8 cellular contexts compared by ENCODE assay signal in genomic region chr20:2742934-2743559, GRCh38. TPM values are rescaled to one million over a fixed set of nuclear protein-coding genes. Genes with fewer than 3 reads are reported as not detected.
A peak's percentile ranks its signal among the peaks of the same experiment; 100 is the strongest.
DNase-seq lines count a peak whose midpoint lies in the region; ATAC-seq and TF ChIP-seq lines count a peak whose summit lies in the region.

No MANE protein-coding gene starts in this region.

- peak; percentile 90 for TF ChIP-seq CTCF in CD4-positive, alpha-beta T cell (IDR thresholded peaks at IDR 0.05)
- peak; percentile 92 for TF ChIP-seq CTCF in activated CD8-positive, alpha-beta T cell treated with anti-CD3 and anti-CD28 coated beads for 36 hours (IDR thresholded peaks at IDR 0.05)
- TF ChIP-seq CTCF in endodermal cell (conservative IDR thresholded peaks at IDR 0.05) = peak; percentile 96
- peak; percentile 76 to 80 (median 78) for TF ChIP-seq CTCF in nephron (IDR thresholded peaks at IDR 0.05; ENCODE audit: unreplicated experiment in 3 of 3)
- peak in 5 of 7 experiments; percentile 59 to 93 (median 73) for TF ChIP-seq CTCF in stomach (IDR thresholded peaks at IDR 0.05)

- peak; percentile 54 for ATAC-seq in CD4-positive, alpha-beta T cell (ENCODE audit: poor library complexity)
- peak; percentile 77 for ATAC-seq in activated CD8-positive, alpha-beta T cell treated with anti-CD3 and anti-CD28 coated beads for 36 hours
- ATAC-seq in HG03025 (IDR thresholded peaks at IDR 0.05; ENCODE audit: low FRiP score, unreplicated experiment) = no peak

- H3K9me3 Mint-ChIP-seq in CD4-positive, alpha-beta T cell = no peaks in the 10 kb centered on the region
- H3K9me3 Mint-ChIP-seq in activated CD8-positive, alpha-beta T cell treated with anti-CD3 and anti-CD28 coated beads for 36 hours = no peaks in the 10 kb centered on the region
- H3K9me3 Mint-ChIP-seq in endodermal cell (no peaks in the 10 kb centered on the region), nephron (no peaks in the 10 kb centered on the region)

- H3K4me3 Mint-ChIP-seq in CD4-positive, alpha-beta T cell = peak overlapping the region; percentile 59
- H3K4me3 Mint-ChIP-seq in activated CD8-positive, alpha-beta T cell treated with anti-CD3 and anti-CD28 coated beads for 36 hours = no peak overlapping the region
- H3K4me3 Mint-ChIP-seq in endodermal cell (no peak overlapping the region), nephron (no peak overlapping the region)

- POLR2A ChIA-PET in CD4-positive, alpha-beta T cell (lab: Charles Lee) = interaction anchor here (0.9 to 5.3 kb wide), 4 partner anchors 13 to 91 kb away, joined by 3 to 178 read pairs (median 4); no protein-coding TSS in a partner anchor
- POLR2A ChIA-PET in HEK293T (lab: Yijun Ruan, JAX) = no interaction called here
- POLR2A ChIA-PET in activated CD8-positive, alpha-beta T cell treated with anti-CD3 and anti-CD28 coated beads for 36 hours (lab: Charles Lee) = interaction anchor here (1.0 to 1.6 kb wide), 2 partner anchors 54 to 88 kb away, joined by 4 to 6 read pairs; no protein-coding TSS in a partner anchor

- TF ChIP-seq EP300 in stomach (IDR thresholded peaks at IDR 0.05) = no peak

- H3K4me1 ChIP-seq in endodermal cell (ENCODE audit: control insufficient read depth, insufficient read depth, low read length) = no peaks in the 10 kb centered on the region
- H3K4me1 ChIP-seq in stomach = peaks cover 0 to 16% (median 3%) of the 10 kb centered on the region in 4 donors

- no peaks in the 10 kb centered on the region for H3K9me3 ChIP-seq in CD4-positive, alpha-beta T cell (ENCODE audit: control insufficient read depth, low read length)
- H3K9me3 ChIP-seq in endodermal cell (ENCODE audit: control insufficient read depth, low read length) (no peaks in the 10 kb centered on the region), stomach (no peaks in the 10 kb centered on the region)

- no peak for TF ChIP-seq POLR2A in stomach (IDR thresholded peaks at IDR 0.05)

- no peak overlapping the region for H3K9ac ChIP-seq in endodermal cell (ENCODE audit: extremely low read depth, low read length, poor library complexity, severe bottlenecking)

- H3K27me3 Mint-ChIP-seq in CD4-positive, alpha-beta T cell = no peaks in the 10 kb centered on the region
- H3K27me3 Mint-ChIP-seq in activated CD8-positive, alpha-beta T cell treated with anti-CD3 and anti-CD28 coated beads for 36 hours = no peaks in the 10 kb centered on the region
- H3K27me3 Mint-ChIP-seq in endodermal cell (ENCODE audit: insufficient read depth) (peaks cover 78% of the 10 kb centered on the region), nephron (ENCODE audit: low read depth) (peaks cover 66% of the 10 kb centered on the region)

- no peaks in the 10 kb centered on the region for H3K36me3 Mint-ChIP-seq in CD4-positive, alpha-beta T cell (ENCODE audit: low read depth)
- no peaks in the 10 kb centered on the region for H3K36me3 Mint-ChIP-seq in activated CD8-positive, alpha-beta T cell treated with anti-CD3 and anti-CD28 coated beads for 36 hours (ENCODE audit: low read depth)
- no peaks in the 10 kb centered on the region for H3K36me3 Mint-ChIP-seq in endodermal cell (ENCODE audit: low read depth)
- H3K36me3 Mint-ChIP-seq in nephron (ENCODE audit: low read depth) = no peaks in the 10 kb centered on the region

- H3K36me3 ChIP-seq in endodermal cell (ENCODE audit: control insufficient read depth, insufficient read depth, low read length) (no peaks in the 10 kb centered on the region), stomach (no peaks in the 10 kb centered on the region)

- CTCF ChIA-PET in CD4-positive, alpha-beta T cell (lab: Charles Lee) = interaction anchor here (0.8 to 4.1 kb wide), 9 partner anchors 9 to 55 kb away, joined by 3 to 31 read pairs (median 10); no protein-coding TSS in a partner anchor
- CTCF ChIA-PET in HEK293T (lab: Yijun Ruan, JAX) = interaction anchor here (0.6 to 1.6 kb wide), 4 partner anchors 10 to 53 kb away, joined by 3 to 5 read pairs (median 3); no protein-coding TSS in a partner anchor
- CTCF ChIA-PET in activated CD8-positive, alpha-beta T cell treated with anti-CD3 and anti-CD28 coated beads for 36 hours (lab: Charles Lee) = interaction anchor here (0.7 to 7.2 kb wide), 22 partner anchors 8 to 101 kb away, joined by 3 to 110 read pairs (median 6); partner anchors contain the start of gene EBF4

- no peaks in the 10 kb centered on the region for H3K27me3 ChIP-seq in CD4-positive, alpha-beta T cell (ENCODE audit: control insufficient read depth, insufficient read depth, low read length)
- H3K27me3 ChIP-seq in endodermal cell (ENCODE audit: control insufficient read depth, insufficient read depth, low read length, poor library complexity, severe bottlenecking) = peaks cover 72% of the 10 kb centered on the region
- no peaks in the 10 kb centered on the region for H3K27me3 ChIP-seq in stomach

- H3K27ac Mint-ChIP-seq in CD4-positive, alpha-beta T cell = peak overlapping the region; percentile 90
- H3K27ac Mint-ChIP-seq in activated CD8-positive, alpha-beta T cell treated with anti-CD3 and anti-CD28 coated beads for 36 hours = peak overlapping the region; percentile 80
- no peak overlapping the region for H3K27ac Mint-ChIP-seq in endodermal cell
- no peak overlapping the region for H3K27ac Mint-ChIP-seq in nephron

- H3K27ac ChIP-seq in CD4-positive, alpha-beta T cell (ENCODE audit: low read depth, low read length) = no peak overlapping the region
- H3K27ac ChIP-seq in endodermal cell (ENCODE audit: low read depth, low read length) (no peak overlapping the region), stomach (no peak overlapping the region)

- H3K4me1 Mint-ChIP-seq in CD4-positive, alpha-beta T cell (ENCODE audit: low read depth) = peaks cover 51% of the 10 kb centered on the region
- peaks cover 43% of the 10 kb centered on the region for H3K4me1 Mint-ChIP-seq in activated CD8-positive, alpha-beta T cell treated with anti-CD3 and anti-CD28 coated beads for 36 hours (ENCODE audit: low read depth)
- H3K4me1 Mint-ChIP-seq in endodermal cell = peaks cover 2% of the 10 kb centered on the region
- H3K4me1 Mint-ChIP-seq in nephron = no peaks in the 10 kb centered on the region

- DNase-seq in CD4-positive, alpha-beta T cell = peak; percentile 60 to 75 (median 68)
- DNase-seq in HEK293T (ENCODE audit: extremely low spot score) (peak; percentile 89), NCI-H748 treated with DMSO at 0.1 percent for 48 hours (lab: John Stamatoyannopoulos, UW) (peak; percentile 34), endodermal cell (peak; percentile 95), stomach (peak; percentile 63)
- DNase-seq in activated CD8-positive, alpha-beta T cell treated with anti-CD3 and anti-CD28 coated beads for 36 hours = peak; percentile 77

- no peak overlapping the region for H3K4me3 ChIP-seq in endodermal cell (ENCODE audit: low read length)
- H3K4me3 ChIP-seq in stomach = no peak overlapping the region

- intact Hi-C loops in CD4-positive, alpha-beta T cell (cut with DNase I, micrococcal nuclease) = loop anchor here (1.0 to 10.0 kb wide), 5 partner anchors 9 to 221 kb away; no protein-coding TSS in a partner anchor
- intact Hi-C loops in activated CD8-positive, alpha-beta T cell treated with anti-CD3 and anti-CD28 coated beads for 36 hours (cut with micrococcal nuclease) = loop anchor here (2.0 kb wide), 2 partner anchors 30 to 54 kb away; no protein-coding TSS in a partner anchor
- intact Hi-C loops in stomach (cut with DNase I; ENCODE audit: low total_unique reads) = no loop called here

- 15 to 23% methylated on average over 6 to 12 of the region's 12 CpGs for WGBS in endodermal cell (ENCODE audit: insufficient coverage in 1 of 2, insufficient read length in 1 of 2), 2 experiments
- WGBS in stomach, 5 donors = 7 to 15% (median 12%) methylated on average over 7 to 12 of the region's 12 CpGs

TF ChIP-seq in HEK293T, 16 proteins besides CTCF, POLR2A, EP300 and RAD21:
- TF ChIP-seq ARNT (IDR thresholded peaks at IDR 0.05) = no peak
- TF ChIP-seq NFRKB (IDR thresholded peaks at IDR 0.05) = no peak
- no peak for TF ChIP-seq FOXK2 (IDR thresholded peaks at IDR 0.05)
- no peak for TF ChIP-seq ELF4 (IDR thresholded peaks at IDR 0.05)
- TF ChIP-seq SUZ12 (IDR thresholded peaks at IDR 0.05) = no peak
- no peak for TF ChIP-seq TARDBP (IDR thresholded peaks at IDR 0.05)
- TF ChIP-seq ZNF384 (IDR thresholded peaks at IDR 0.05) = no peak
- no peak for TF ChIP-seq FOXM1 (IDR thresholded peaks at IDR 0.05; ENCODE audit: borderline replicate concordance)
- no peak for TF ChIP-seq CTBP1 (IDR thresholded peaks at IDR 0.05; ENCODE audit: borderline replicate concordance)
- no peak for TF ChIP-seq PKNOX1 (IDR thresholded peaks at IDR 0.05)
- no peak for TF ChIP-seq LEF1 (IDR thresholded peaks at IDR 0.05; ENCODE audit: borderline replicate concordance)

RNA-seq across cellular contexts. Expression of gene EBF4, which starts 50.5 kb away (rescaled TPM):
- 1 to 10 TPM; 4.2 to 5.1 TPM for total RNA-seq in CD4-positive, alpha-beta T cell
- 1 to 10 TPM; 1.1 to 1.2 TPM for total RNA-seq in activated CD8-positive, alpha-beta T cell treated with anti-CD3 and anti-CD28 coated beads for 36 hours
- 10 to 100 TPM in 1 of 2 donors, 1 to 10 TPM in 1; 6.4 to 12.1 TPM for total RNA-seq in endodermal cell
- polyA plus RNA-seq in endodermal cell (2013, experiment 1 of 2) = 17.5 TPM
- 16.1 TPM for polyA plus RNA-seq in endodermal cell (2013, experiment 2 of 2)
- total RNA-seq in stomach = 10 to 100 TPM in 2 of 5 donors, 1 to 10 TPM in 3; 7.0 to 69.2 (median 8.5) TPM
- polyA plus RNA-seq in stomach = 10 to 100 TPM; 10.2 to 16.8 (median 15.0) TPM

RNA-seq across cellular contexts. Expression of gene CPXM1, which starts 57.4 kb away (rescaled TPM):
- not detected for total RNA-seq in CD4-positive, alpha-beta T cell
- 1 to 10 TPM; 2.0 to 2.9 TPM for total RNA-seq in activated CD8-positive, alpha-beta T cell treated with anti-CD3 and anti-CD28 coated beads for 36 hours
- total RNA-seq in endodermal cell (100 to 1,000 TPM in 1 of 2 donors, 10 to 100 TPM in 1; 80.1 to 106 TPM), stomach (10 to 100 TPM in 1 of 5 donors, 1 to 10 TPM in 1, not detected in 3; 1.2 to 16.2 TPM)
- 174 TPM for polyA plus RNA-seq in endodermal cell (2013, experiment 1 of 2)
- 158 TPM for polyA plus RNA-seq in endodermal cell (2013, experiment 2 of 2)
- polyA plus RNA-seq in stomach = 1 to 10 TPM in 1 of 3 donors, under 1 TPM in 2; 0.50 to 1.2 (median 0.92) TPM

Comparison
In these comparisons a context has a peak if more than half of its experiments do, and no peak if none do; other contexts are left out.
1. DNase-seq: peak in every context shown above with its lines; median percentile 95 in endodermal cell; 89 in HEK293T; 77 in activated CD8-positive, alpha-beta T cell treated with anti-CD3 and anti-CD28 coated beads for 36 hours; 68 in CD4-positive, alpha-beta T cell; 63 in stomach; 34 in NCI-H748 treated with DMSO at 0.1 percent for 48 hours.
2. H3K27ac Mint-ChIP-seq: peak in CD4-positive, alpha-beta T cell (single experiment) and activated CD8-positive, alpha-beta T cell treated with anti-CD3 and anti-CD28 coated beads for 36 hours (single experiment); none in endodermal cell (single experiment) and nephron (0 of 3).
3. RNA of gene CPXM1, which starts 57.4 kb away (total RNA-seq): 80.1 to 106 TPM in endodermal cell; 2.0 to 2.9 TPM in activated CD8-positive, alpha-beta T cell treated with anti-CD3 and anti-CD28 coated beads for 36 hours, not detected in CD4-positive, alpha-beta T cell and 1.2 to 16.2 TPM in stomach; every median in the first group is over 4 times any median in the second.
4. Peak in every context shown above with its lines, with median percentiles within 50 percentile points of each other: CTCF ChIP-seq.